Comparison of ENCODE assay signal across 8 cellular contexts in the genomic region with DNA sequence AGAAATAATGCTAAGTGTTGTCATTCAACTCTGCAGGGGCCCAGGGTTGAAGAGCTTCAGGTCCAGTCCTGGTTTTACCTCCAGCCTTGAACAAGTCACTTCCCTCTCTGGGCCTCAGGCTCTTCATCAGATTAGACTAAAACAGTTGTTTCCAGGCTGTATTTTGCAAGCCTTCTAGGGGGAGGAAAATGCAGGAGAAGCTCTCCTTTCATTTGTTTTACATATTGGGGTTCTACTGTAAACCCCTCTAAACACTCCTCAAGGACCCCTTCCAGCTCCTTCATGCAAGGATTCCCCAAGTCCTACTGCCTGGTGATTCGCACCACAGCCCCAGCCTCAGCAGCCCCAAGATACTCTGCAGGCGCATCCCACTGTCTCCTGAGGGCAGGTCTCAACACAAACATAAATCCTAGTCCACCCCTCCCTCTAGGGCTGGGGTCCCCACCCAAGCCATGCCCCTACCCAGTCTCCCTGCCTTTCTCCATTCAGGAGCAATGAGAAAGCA. TPM values are rescaled to one million over a fixed set of nuclear protein-coding genes. Genes with fewer than 3 reads are reported as not detected.
DNase-seq lines count a peak whose midpoint lies in the region; ATAC-seq lines count a peak whose summit lies in the region.

No MANE protein-coding gene starts in this region.

- H3K27ac ChIP-seq in SK-N-MC (peak overlapping the region; percentile 88), right cardiac atrium (ENCODE audit: low read length) (peak overlapping the region; percentile 19), urinary bladder (ENCODE audit: low read depth) (peak overlapping the region; percentile 16)

- H3K9me3 ChIP-seq in SK-N-MC (ENCODE audit: low read depth, low read length) (no peaks in the 10 kb centered on the region), right cardiac atrium (ENCODE audit: control insufficient read depth, low read length) (no peaks in the 10 kb centered on the region)

- ATAC-seq in right cardiac atrium (no peak), HG03571 (IDR thresholded peaks at IDR 0.05; ENCODE audit: unreplicated experiment) (no peak), HG02610 (IDR thresholded peaks at IDR 0.05; ENCODE audit: unreplicated experiment) (no peak)

- intact Hi-C loops in right cardiac atrium (cut with DNase I), result no loop called here

- H3K36me3 ChIP-seq in SK-N-MC (ENCODE audit: insufficient read depth, low read length) (no peaks in the 10 kb centered on the region), urinary bladder (ENCODE audit: insufficient read depth) (no peaks in the 10 kb centered on the region)

- DNase-seq in stimulated activated CD4-positive, alpha-beta T cell treated with anti-CD3 and anti-CD28 coated beads, Interleukin-4, amount 100 ng/mL, for 48 hours (ENCODE audit: low read depth in 2 of 2), result peak; percentile 3 to 9
- DNase-seq in stimulated activated CD4-positive, alpha-beta T cell treated with anti-CD3 and anti-CD28 coated beads, Interleukin-4, amount 100 ng/mL, for 4 hours, result no peak
- DNase-seq in SK-N-MC (ENCODE audit: low read depth, low spot score) (peak; percentile 91), right cardiac atrium (no peak), SHP77 (lab: John Stamatoyannopoulos, UW) (no peak)

- H3K4me1 ChIP-seq in right cardiac atrium (ENCODE audit: control insufficient read depth, insufficient read depth, low read length) (no peaks in the 10 kb centered on the region), urinary bladder (ENCODE audit: insufficient read depth) (peaks cover 3% of the 10 kb centered on the region)

- WGBS in right cardiac atrium, result 58% methylated on average over 2 of the region's 2 CpGs
- 57% methylated on average over 2 of the region's 2 CpGs for WGBS in urinary bladder

- H3K4me3 ChIP-seq in SK-N-MC (peak overlapping the region; percentile 71), right cardiac atrium (ENCODE audit: low read length) (no peak overlapping the region), urinary bladder (ENCODE audit: low read depth, low read length) (no peak overlapping the region)

- peak overlapping the region; percentile 54 for H3K9ac ChIP-seq in SK-N-MC (ENCODE audit: insufficient read length)

- no peaks in the 10 kb centered on the region for H3K27me3 ChIP-seq in right cardiac atrium (ENCODE audit: control insufficient read depth, insufficient read depth)

RNA-seq across cellular contexts. Expression of a gene that starts 2.7 kb away (rescaled TPM):
- total RNA-seq in right cardiac atrium, result under 1 TPM in 2 of 4 donors, not detected in 2; 0.11 to 0.12 TPM
- polyA plus RNA-seq in right cardiac atrium, result 0.05 TPM
- total RNA-seq in urinary bladder, result not detected
- 0.16 TPM for polyA plus RNA-seq in urinary bladder

RNA-seq across cellular contexts. Expression of a gene that starts 25.9 kb away (rescaled TPM):
- under 1 TPM; 0.06 to 0.31 (median 0.26) TPM for total RNA-seq in right cardiac atrium
- polyA plus RNA-seq in right cardiac atrium, result 0.29 TPM
- 0.58 TPM for total RNA-seq in urinary bladder
- polyA plus RNA-seq in urinary bladder, result 0.32 TPM

Comparison
In these comparisons a context has a peak if more than half of its experiments do, and no peak if none do; other contexts are left out.
1. DNase-seq: peak in stimulated activated CD4-positive, alpha-beta T cell treated with anti-CD3 and anti-CD28 coated beads, Interleukin-4, amount 100 ng/mL, for 48 hours (2 of 2) and SK-N-MC (single experiment); none in stimulated activated CD4-positive, alpha-beta T cell treated with anti-CD3 and anti-CD28 coated beads, Interleukin-4, amount 100 ng/mL, for 4 hours (0 of 2), right cardiac atrium (0 of 3) and SHP77 (0 of 2).
2. H3K27ac ChIP-seq: peak in every context shown above with its lines; median percentile 88 in SK-N-MC; 19 in right cardiac atrium; 16 in urinary bladder.